ENCODE assay signal across 7 cellular contexts in the genomic region with DNA sequence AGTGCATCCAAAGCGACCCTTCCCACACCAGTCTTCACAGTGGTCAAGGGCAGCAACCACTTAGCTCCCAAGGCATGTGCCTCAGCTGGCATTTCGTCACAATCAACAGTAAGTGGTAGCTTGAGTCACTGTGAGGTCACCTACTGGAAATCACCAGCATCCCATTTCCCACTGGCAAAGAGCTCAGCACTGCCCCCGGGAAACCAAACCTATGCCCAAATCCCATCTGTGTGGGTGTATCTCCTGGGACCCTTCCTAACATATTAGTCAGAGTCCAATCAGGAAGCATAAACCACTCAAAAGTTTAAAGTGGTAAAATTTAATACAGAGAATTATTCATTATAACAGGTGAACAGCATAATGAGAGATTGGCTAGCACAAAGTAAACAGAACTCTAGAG. TPM values are rescaled to one million over a fixed set of nuclear protein-coding genes. Genes with fewer than 3 reads are reported as not detected.
"Had no signal": no experiment of that assay in that cellular context is flagged by ENCODE, and none has a peak within 500 bp of the region (broad histone marks: within the 10 kb centered on the region; RNA-seq: fewer than 3 reads in every experiment).

No MANE protein-coding gene starts in this region.

RNA-seq across cellular contexts. Expression of a gene that starts 47.2 kb away (rescaled TPM):
- total RNA-seq: LHCN-M2, MCF 10A, PC-3, Peyer's patch, Right ventricle myocardium superior, SJSA1 had no signal
- polyA plus RNA-seq: SK-N-SH had no signal
